Comparison of ENCODE assay signal across 17 cellular contexts in genomic region chrX:67917412-67918010, GRCh38.
"Had no signal": no experiment of that assay in that cellular context is flagged by ENCODE, and none has a peak within 500 bp of the region (broad histone marks: within the 10 kb centered on the region; RNA-seq: fewer than 3 reads in every experiment).

No MANE protein-coding gene starts in this region.

- H3K27me3 ChIP-seq: hepatocyte, sigmoid colon, spleen, thyroid gland had no signal

- H3K9me3 Mint-ChIP-seq: activated CD4-positive, alpha-beta T cell treated with anti-CD3 and anti-CD28 coated beads, Interleukin-2, amount 10 ng/mL, durations not matched to agents 7 days and 5 days; activated naive CD8-positive, alpha-beta T cell treated with anti-CD3 and anti-CD28 coated beads, Interleukin-2, amount 50 U/mL, for 24 hours; activated T-cell treated with anti-CD3 and anti-CD28 coated beads, Interleukin-2, amount 50 U/mL, for 24 hours had no signal

- H3K4me2 ChIP-seq: hepatocyte had no signal

- H3K79me2 ChIP-seq: hepatocyte had no signal

- H3K36me3 ChIP-seq: pancreas, sigmoid colon, spleen, thyroid gland had no signal

- H3K27me3 Mint-ChIP-seq: activated CD4-positive, alpha-beta T cell treated with anti-CD3 and anti-CD28 coated beads, Interleukin-2, amount 10 ng/mL, durations not matched to agents 7 days and 5 days; activated naive CD4-positive, alpha-beta T cell treated with anti-CD3 and anti-CD28 coated beads, Interleukin-2, amount 10 ng/mL, durations not matched to agents 7 days and 5 days; activated naive CD8-positive, alpha-beta T cell treated with anti-CD3 and anti-CD28 coated beads, Interleukin-2, amount 50 U/mL, for 24 hours; brain had no signal

- H3K4me3 ChIP-seq: hepatocyte, pancreas, sigmoid colon, spleen, thyroid gland had no signal

- H3K9me3 ChIP-seq: pancreas, sigmoid colon, thyroid gland had no signal

- H3K4me1 ChIP-seq: pancreas, sigmoid colon, spleen, thyroid gland had no signal

- H3K27ac Mint-ChIP-seq: activated CD4-positive, alpha-beta T cell treated with anti-CD3 and anti-CD28 coated beads, Interleukin-2, amount 10 ng/mL, durations not matched to agents 7 days and 5 days; activated CD8-positive, alpha-beta T cell treated with anti-CD3 and anti-CD28 coated beads, Interleukin-2, amount 10 ng/mL, durations not matched to agents 7 days and 5 days; activated naive CD4-positive, alpha-beta T cell treated with anti-CD3 and anti-CD28 coated beads, Interleukin-2, amount 10 ng/mL, durations not matched to agents 7 days and 5 days; activated naive CD8-positive, alpha-beta T cell treated with anti-CD3 and anti-CD28 coated beads, Interleukin-2, amount 50 U/mL, for 24 hours; activated T-cell treated with anti-CD3 and anti-CD28 coated beads, Interleukin-2, amount 50 U/mL, for 24 hours; brain; natural killer cell had no signal

- H3K27ac ChIP-seq: hepatocyte, pancreas, sigmoid colon, spleen, thyroid gland had no signal

- H3K4me3 Mint-ChIP-seq: activated CD4-positive, alpha-beta T cell treated with anti-CD3 and anti-CD28 coated beads, Interleukin-2, amount 10 ng/mL, durations not matched to agents 7 days and 5 days; activated CD8-positive, alpha-beta T cell treated with anti-CD3 and anti-CD28 coated beads, Interleukin-2, amount 10 ng/mL, durations not matched to agents 7 days and 5 days; activated naive CD4-positive, alpha-beta T cell treated with anti-CD3 and anti-CD28 coated beads, Interleukin-2, amount 10 ng/mL, durations not matched to agents 7 days and 5 days; activated naive CD8-positive, alpha-beta T cell treated with anti-CD3 and anti-CD28 coated beads, Interleukin-2, amount 50 U/mL, for 24 hours; activated T-cell treated with anti-CD3 and anti-CD28 coated beads, Interleukin-2, amount 50 U/mL, for 24 hours; brain; natural killer cell had no signal

- H3K36me3 Mint-ChIP-seq: activated naive CD4-positive, alpha-beta T cell treated with anti-CD3 and anti-CD28 coated beads, Interleukin-2, amount 10 ng/mL, durations not matched to agents 7 days and 5 days; brain; natural killer cell had no signal

- H2AFZ ChIP-seq: hepatocyte had no signal

- H3K4me1 Mint-ChIP-seq: activated CD4-positive, alpha-beta T cell treated with anti-CD3 and anti-CD28 coated beads, Interleukin-2, amount 10 ng/mL, durations not matched to agents 7 days and 5 days; activated naive CD4-positive, alpha-beta T cell treated with anti-CD3 and anti-CD28 coated beads, Interleukin-2, amount 10 ng/mL, durations not matched to agents 7 days and 5 days; activated naive CD8-positive, alpha-beta T cell treated with anti-CD3 and anti-CD28 coated beads, Interleukin-2, amount 50 U/mL, for 24 hours; brain; natural killer cell had no signal

- DNase-seq: activated CD4-positive, alpha-beta T cell treated with anti-CD3 and anti-CD28 coated beads, Interleukin-2, amount 10 ng/mL, durations not matched to agents 7 days and 5 days; activated CD8-positive, alpha-beta T cell treated with anti-CD3 and anti-CD28 coated beads, Interleukin-2, amount 10 ng/mL, durations not matched to agents 7 days and 5 days; activated naive CD4-positive, alpha-beta T cell treated with anti-CD3 and anti-CD28 coated beads, Interleukin-2, amount 10 ng/mL, durations not matched to agents 7 days and 5 days; activated naive CD8-positive, alpha-beta T cell treated with anti-CD3 and anti-CD28 coated beads, Interleukin-2, amount 50 U/mL, for 24 hours; activated T-cell treated with anti-CD3 and anti-CD28 coated beads, Interleukin-2, amount 50 U/mL, for 24 hours; anterior cingulate cortex; caudate nucleus; mesendoderm; natural killer cell; pancreas; sigmoid colon; spleen; stimulated activated naive CD4-positive, alpha-beta T cell treated with Interleukin-2 at 50 U/mL for 16 hours; T-helper 2 cell; thyroid gland had no signal
